8 cellular contexts compared by ENCODE assay signal in genomic region chr12:4562034-4562657, GRCh38. TPM values are rescaled to one million over a fixed set of nuclear protein-coding genes. Genes with fewer than 3 reads are reported as not detected.
DNase-seq lines count a peak whose midpoint lies in the region; ATAC-seq and TF ChIP-seq lines count a peak whose summit lies in the region.

A gene with protein sequence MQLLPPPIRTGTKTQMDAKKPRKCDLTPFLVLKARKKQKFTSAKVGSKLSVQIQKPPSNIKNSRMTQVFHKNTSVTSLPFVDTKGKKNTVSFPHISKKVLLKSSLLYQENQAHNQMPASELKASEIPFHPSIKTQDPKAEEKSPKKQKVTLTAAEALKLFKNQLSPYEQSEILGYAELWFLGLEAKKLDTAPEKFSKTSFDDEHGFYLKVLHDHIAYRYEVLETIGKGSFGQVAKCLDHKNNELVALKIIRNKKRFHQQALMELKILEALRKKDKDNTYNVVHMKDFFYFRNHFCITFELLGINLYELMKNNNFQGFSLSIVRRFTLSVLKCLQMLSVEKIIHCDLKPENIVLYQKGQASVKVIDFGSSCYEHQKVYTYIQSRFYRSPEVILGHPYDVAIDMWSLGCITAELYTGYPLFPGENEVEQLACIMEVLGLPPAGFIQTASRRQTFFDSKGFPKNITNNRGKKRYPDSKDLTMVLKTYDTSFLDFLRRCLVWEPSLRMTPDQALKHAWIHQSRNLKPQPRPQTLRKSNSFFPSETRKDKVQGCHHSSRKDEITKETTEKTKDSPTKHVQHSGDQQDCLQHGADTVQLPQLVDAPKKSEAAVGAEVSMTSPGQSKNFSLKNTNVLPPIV (plus strand): TSS chr12:4562208. CDS start chr12:4562246, 38 bp downstream.

- no peaks in the 10 kb centered on the region for H3K4me1 Mint-ChIP-seq in MCF 10A (ENCODE audit: insufficient read depth, unreplicated experiment)

- intact Hi-C loops in MCF 10A (cut with micrococcal nuclease): no loop called here

- H3K4me3 ChIP-seq in iPS-11a (ENCODE audit: low read depth, low read length): peak within 1 kb of the TSS; percentile 9

- no peaks in the 10 kb centered on the region for H3K9me3 Mint-ChIP-seq in MCF 10A (ENCODE audit: unreplicated experiment)

- CTCF ChIA-PET in MCF 10A (lab: Yijun Ruan, JAX): interaction anchor here (0.9 kb wide), 1 partner anchor 140 kb away, joined by 3 read pairs; no protein-coding TSS in a partner anchor

- DNase-seq in EL (peak; percentile 69), NCI-H2107 treated with DMSO at 0.1 percent for 48 hours (lab: John Stamatoyannopoulos, UW; ENCODE audit: unreplicated experiment) (peak; percentile 66), MCF 10A (ENCODE audit: unreplicated experiment) (no peak), putamen (ENCODE audit: low spot score) (peak; percentile 55), GF-D8 (lab: John Stamatoyannopoulos, UW) (no peak)
- no peak for DNase-seq in activated effector memory CD4-positive, alpha-beta T cell treated with Interleukin-2 at 50 U/mL for 16 hours

- no TSS peak for BruUV-seq in MCF 10A (replicated peaks; lab: Mats Ljungman, UMichigan)

- no peak for ATAC-seq in GM18873 (IDR thresholded peaks at IDR 0.05; ENCODE audit: low FRiP score, unreplicated experiment)

- H3K4me3 Mint-ChIP-seq in MCF 10A (ENCODE audit: unreplicated experiment): no peak within 1 kb of the TSS

- H3K27me3 Mint-ChIP-seq in MCF 10A (ENCODE audit: insufficient read depth, unreplicated experiment): no peaks in the 10 kb centered on the region

- H3K27ac Mint-ChIP-seq in MCF 10A (ENCODE audit: low read depth, unreplicated experiment): no peak within 1 kb of the TSS

- no peaks in the 10 kb centered on the region for H3K36me3 Mint-ChIP-seq in MCF 10A (ENCODE audit: insufficient read depth, unreplicated experiment)

- no peak for TF ChIP-seq CTCF in MCF 10A (IDR thresholded peaks at IDR 0.05; ENCODE audit: unreplicated experiment)

- POLR2A ChIA-PET in MCF 10A (lab: Yijun Ruan, JAX): no interaction called here

RNA-seq across cellular contexts. Expression of the gene that starts here (rescaled TPM):
- total RNA-seq in MCF 10A (2022): 77.9 and 87.1 TPM in 2 replicates

Comparison
In these comparisons a context has a peak if more than half of its experiments do, and no peak if none do; other contexts are left out.
1. DNase-seq: peak in EL (single experiment), NCI-H2107 treated with DMSO at 0.1 percent for 48 hours (single experiment) and putamen (single experiment); none in MCF 10A (single experiment), GF-D8 (single experiment) and activated effector memory CD4-positive, alpha-beta T cell treated with Interleukin-2 at 50 U/mL for 16 hours (single experiment).